Comparison of ENCODE assay signal across 28 cellular contexts in the genomic region with DNA sequence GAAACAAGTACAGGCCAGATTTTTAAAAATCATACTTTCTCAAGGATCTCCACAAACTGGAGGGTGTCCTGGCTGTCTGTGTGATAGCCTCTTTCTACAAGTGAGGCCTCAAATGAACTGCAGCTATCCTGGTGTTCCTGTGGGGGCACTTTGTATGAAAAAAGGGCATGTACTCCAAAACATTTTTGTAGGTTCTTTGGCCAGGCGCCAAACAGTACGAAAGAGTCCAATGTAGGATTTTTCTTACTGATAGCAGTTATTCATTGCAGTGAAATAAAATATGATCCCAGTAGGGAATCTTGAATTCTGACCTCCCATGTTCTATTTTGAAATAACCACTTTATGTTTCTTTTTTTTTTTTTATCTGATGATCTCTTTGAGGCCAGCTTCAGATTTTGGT.
"Had no signal": no experiment of that assay in that cellular context is flagged by ENCODE, and none has a peak within 500 bp of the region (broad histone marks: within the 10 kb centered on the region; RNA-seq: fewer than 3 reads in every experiment).

No MANE protein-coding gene starts in this region.

- H3K4me1 Mint-ChIP-seq: natural killer cell; nephron; neural progenitor cell; stimulated activated memory B cell treated with anti-CD40 and anti-IgM and Interleukin-4, amounts not matched to agents 10 μg/mL and 1 μg/mL and 100 μg/mL, for 72 hours; stimulated activated naive CD8-positive, alpha-beta T cell treated with anti-CD3 and anti-CD28 coated beads, Interleukin-15, amount 100 ng/mL, for 72 hours had no signal

- H3K27me3 Mint-ChIP-seq: progenitor cell of endocrine pancreas; stimulated activated memory B cell treated with anti-CD40 and anti-IgM and Interleukin-4, amounts not matched to agents 10 μg/mL and 1 μg/mL and 100 μg/mL, for 72 hours; stimulated activated naive CD8-positive, alpha-beta T cell treated with anti-CD3 and anti-CD28 coated beads, Interleukin-15, amount 100 ng/mL, for 72 hours; type B pancreatic cell had no signal

- DNase-seq: natural killer cell; occipital lobe; psoas muscle; right cardiac atrium; right lobe of liver; spleen; stimulated activated CD4-positive, alpha-beta T cell treated with anti-CD3 and anti-CD28 coated beads, Interleukin-12 subunit alpha, Interleukin-12 subunit beta, amount 100 ng/mL, for 4 hours; stimulated activated CD4-positive, alpha-beta T cell treated with anti-CD3 and anti-CD28 coated beads, Interleukin-1b, Interleukin-23, amount 100 ng/mL, for 48 hours; stimulated activated CD4-positive, alpha-beta T cell treated with anti-CD3 and anti-CD28 coated beads, Interleukin-4, amount 100 ng/mL, for 1 hour; stimulated activated CD4-positive, alpha-beta T cell treated with anti-CD3 and anti-CD28 coated beads, Interleukin-4, amount 100 ng/mL, for 4 hours; stimulated activated CD8-positive, alpha-beta memory T cell treated with anti-CD3 and anti-CD28 coated beads, Interleukin-4, amount 100 ng/mL, for 48 hours; stimulated activated naive CD4-positive, alpha-beta T cell; stimulated activated naive CD8-positive, alpha-beta T cell treated with anti-CD3 and anti-CD28 coated beads, Interleukin-15, amount 100 ng/mL, for 72 hours; stimulated activated naive CD8-positive, alpha-beta T cell treated with anti-CD3 and anti-CD28 coated beads, Interleukin-15, Interleukin-2, amounts not matched to agents 100 U/mL and 50 U/mL, for 24 hours; testis; tibial artery; transverse colon; upper lobe of right lung; uterus had no signal

- H3K27ac ChIP-seq: neural progenitor cell, ovary, parathyroid adenoma, psoas muscle, right lobe of liver, skin epidermis, spleen, suprapubic skin, testis, tibial artery, transverse colon, upper lobe of right lung, uterus had no signal

- H3K9me3 Mint-ChIP-seq: stimulated activated memory B cell treated with anti-CD40 and anti-IgM and Interleukin-4, amounts not matched to agents 10 μg/mL and 1 μg/mL and 100 μg/mL, for 72 hours; stimulated activated naive CD8-positive, alpha-beta T cell treated with anti-CD3 and anti-CD28 coated beads, Interleukin-15, amount 100 ng/mL, for 72 hours had no signal

- H3K27ac Mint-ChIP-seq: natural killer cell; neural progenitor cell; progenitor cell of endocrine pancreas; stimulated activated memory B cell treated with anti-CD40 and anti-IgM and Interleukin-4, amounts not matched to agents 10 μg/mL and 1 μg/mL and 100 μg/mL, for 72 hours; type B pancreatic cell had no signal

- ATAC-seq: natural killer cell; psoas muscle; right cardiac atrium; right lobe of liver; stimulated activated memory B cell treated with anti-CD40 and anti-IgM and Interleukin-4, amounts not matched to agents 10 μg/mL and 1 μg/mL and 100 μg/mL, for 72 hours; stimulated activated naive CD8-positive, alpha-beta T cell treated with anti-CD3 and anti-CD28 coated beads, Interleukin-15, amount 100 ng/mL, for 72 hours; stimulated activated naive CD8-positive, alpha-beta T cell treated with anti-CD3 and anti-CD28 coated beads, Interleukin-15, Interleukin-2, amounts not matched to agents 100 U/mL and 50 U/mL, for 24 hours; upper lobe of right lung had no signal

- H3K36me3 Mint-ChIP-seq: natural killer cell; stimulated activated memory B cell treated with anti-CD40 and anti-IgM and Interleukin-4, amounts not matched to agents 10 μg/mL and 1 μg/mL and 100 μg/mL, for 72 hours had no signal

- H3K4me3 Mint-ChIP-seq: natural killer cell; nephron; neural progenitor cell; stimulated activated memory B cell treated with anti-CD40 and anti-IgM and Interleukin-4, amounts not matched to agents 10 μg/mL and 1 μg/mL and 100 μg/mL, for 72 hours; stimulated activated naive CD8-positive, alpha-beta T cell treated with anti-CD3 and anti-CD28 coated beads, Interleukin-15, amount 100 ng/mL, for 72 hours; type B pancreatic cell had no signal
